In the genomic region with DNA sequence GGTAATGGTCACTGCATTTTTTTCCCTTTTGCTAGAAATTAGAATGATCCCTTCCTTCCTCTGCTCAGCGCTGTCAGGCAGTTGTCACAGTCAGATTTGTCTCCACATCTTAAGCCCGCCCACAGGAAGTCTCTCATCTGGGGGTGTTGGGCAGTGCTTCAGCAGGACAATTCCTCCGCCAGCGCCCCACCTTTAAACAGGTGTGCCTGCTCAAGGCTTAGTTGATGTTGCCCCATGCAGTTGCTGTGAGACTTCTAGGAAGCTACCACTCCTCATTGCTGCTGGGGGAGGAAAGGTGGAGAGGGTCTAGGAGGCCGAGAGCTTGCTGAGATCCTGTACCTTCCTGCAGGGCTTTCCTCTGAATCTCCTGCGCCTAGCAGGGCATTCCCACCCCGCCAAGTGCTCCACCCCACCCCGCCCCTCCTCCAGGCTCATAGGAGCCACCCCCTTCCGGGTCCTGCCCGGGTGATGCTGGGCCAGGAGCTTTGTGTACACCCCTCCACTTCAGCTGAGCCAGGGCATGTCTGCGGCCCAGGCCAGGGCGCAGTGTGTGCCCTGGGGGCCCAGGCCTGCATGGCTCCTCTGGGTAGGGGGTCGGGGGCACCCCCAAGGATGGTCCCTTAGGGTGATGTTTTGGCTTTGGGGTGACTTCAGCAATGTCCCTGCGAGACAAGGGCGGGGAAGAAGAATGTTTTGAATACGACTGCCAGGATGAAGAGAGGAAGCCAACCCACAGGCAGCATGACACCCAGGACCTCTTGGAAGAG, we compare ENCODE assay signal across 8 cellular contexts.
DNase-seq lines count a peak whose midpoint lies in the region; ATAC-seq and TF ChIP-seq lines count a peak whose summit lies in the region.

No MANE protein-coding gene starts in this region.

- intact Hi-C loops in ascending aorta (cut with DNase I), result no loop called here

- peaks cover 6 to 14% of the 10 kb centered on the region in 2 donors for H3K4me1 ChIP-seq in ascending aorta

- no peaks in the 10 kb centered on the region for H3K9me3 ChIP-seq in ascending aorta

- DNase-seq in NCI-H748 (lab: John Stamatoyannopoulos, UW; ENCODE audit: unreplicated experiment), result peak; percentile 91
- DNase-seq in ascending aorta (ENCODE audit: low spot score in 2 of 2), result no peak
- peak; percentile 93 for DNase-seq in iPS-NIHi7 (ENCODE audit: extremely low spot score)
- DNase-seq in stimulated activated CD8-positive, alpha-beta memory T cell treated with anti-CD3 and anti-CD28 coated beads, Interleukin-12 subunit alpha, Interleukin-12 subunit beta, amount 100 ng/mL, for 24 hours (ENCODE audit: extremely low read depth), result peak; percentile 3
- no peak for DNase-seq in anterior cingulate cortex (lab: John Stamatoyannopoulos, UW)
- DNase-seq in epidermal melanocyte (ENCODE audit: insufficient read length, low spot score), result no peak

- no peaks in the 10 kb centered on the region for H3K36me3 ChIP-seq in ascending aorta

- H3K27me3 ChIP-seq in ascending aorta, result no peaks in the 10 kb centered on the region

- ATAC-seq in GM18498 (IDR thresholded peaks at IDR 0.05; ENCODE audit: unreplicated experiment), result peak; percentile 85
- ATAC-seq in HG02588 (IDR thresholded peaks at IDR 0.05; ENCODE audit: unreplicated experiment), result peak; percentile 70

- H3K27ac ChIP-seq in ascending aorta, result peak overlapping the region; percentile 14 to 33

- peak overlapping the region; percentile 14 to 19 for H3K4me3 ChIP-seq in ascending aorta

- no peak for TF ChIP-seq CTCF in ascending aorta (IDR thresholded peaks at IDR 0.05)

Comparison
In these comparisons a context has a peak if more than half of its experiments do, and no peak if none do; other contexts are left out.
1. DNase-seq: peak in NCI-H748 (single experiment), iPS-NIHi7 (single experiment) and stimulated activated CD8-positive, alpha-beta memory T cell treated with anti-CD3 and anti-CD28 coated beads, Interleukin-12 subunit alpha, Interleukin-12 subunit beta, amount 100 ng/mL, for 24 hours (single experiment); none in ascending aorta (0 of 2), anterior cingulate cortex (0 of 58) and epidermal melanocyte (single experiment).